In the genomic region with DNA sequence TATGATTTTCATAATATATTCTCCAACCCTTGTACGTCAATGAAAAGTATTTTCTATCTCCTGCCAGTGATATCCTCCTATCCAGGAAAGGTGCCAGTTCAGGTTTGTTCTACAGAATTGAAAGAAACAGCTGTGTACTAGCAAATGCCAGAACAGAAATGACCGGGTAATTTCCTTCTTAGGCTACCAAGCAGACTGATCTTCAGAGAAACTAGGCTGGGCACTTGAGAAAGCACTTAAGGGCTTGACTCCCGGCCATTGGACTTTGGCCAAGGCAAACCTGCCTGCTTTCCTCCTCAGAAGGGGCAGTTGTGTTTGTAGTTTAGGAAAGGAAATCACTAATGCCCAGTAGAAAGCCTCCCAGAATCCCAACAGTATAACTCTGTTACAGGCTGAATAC, we compare ENCODE assay signal across 9 cellular contexts. TPM values are rescaled to one million over a fixed set of nuclear protein-coding genes. Genes with fewer than 3 reads are reported as not detected.
DNase-seq lines count a peak whose midpoint lies in the region; ATAC-seq and TF ChIP-seq lines count a peak whose summit lies in the region.
"Had no signal": no experiment of that assay in that cellular context is flagged by ENCODE, and none has a peak within 500 bp of the region (broad histone marks: within the 10 kb centered on the region; RNA-seq: fewer than 3 reads in every experiment).

No MANE protein-coding gene starts in this region.

- no peak for TF ChIP-seq EP300 in Ishikawa (IDR thresholded peaks at IDR 0.05; ENCODE audit: borderline replicate concordance)

- no peaks in the 10 kb centered on the region for H3K9me3 ChIP-seq in skeletal muscle satellite cell (replicated peaks; ENCODE audit: low read length)

- H3K36me3 ChIP-seq in skeletal muscle satellite cell (ENCODE audit: insufficient read depth, low read length) = no peaks in the 10 kb centered on the region

- peaks cover 40% of the 10 kb centered on the region for H3K4me1 ChIP-seq in skeletal muscle satellite cell (ENCODE audit: control insufficient read depth, insufficient read depth, low read length)

- peak overlapping the region; percentile 61 for H3K9ac ChIP-seq in skeletal muscle satellite cell (ENCODE audit: low read depth, low read length)

- DNase-seq in glomerular visceral epithelial cell (ENCODE audit: extremely low spot score) = peak; percentile 41
- DNase-seq in stimulated activated CD4-positive, alpha-beta T cell treated with anti-CD3 and anti-CD28 coated beads, Interleukin-4, amount 100 ng/mL, for 1 hour = no peak
- DNase-seq: NCI-H1694 treated with DMSO at 0.1 percent for 48 hours had no signal

- TF ChIP-seq RAD21 in Ishikawa (IDR thresholded peaks at IDR 0.05; ENCODE audit: low read depth) = no peak

- ATAC-seq in SK-N-SH treated with all-trans-retinoic acid at 6 μM for 48 hours (peak; percentile 92), GM21528 (IDR thresholded peaks at IDR 0.05; ENCODE audit: low FRiP score, unreplicated experiment) (no peak), HG02798 (IDR thresholded peaks at IDR 0.05; ENCODE audit: poor library complexity, unreplicated experiment) (no peak), GM18861 (IDR thresholded peaks at IDR 0.05; ENCODE audit: unreplicated experiment) (no peak)

- no peaks in the 10 kb centered on the region for H3K27me3 ChIP-seq in skeletal muscle satellite cell (ENCODE audit: control insufficient read depth, insufficient read depth, low read length)

- H3K4me3 ChIP-seq in skeletal muscle satellite cell (ENCODE audit: low read length) = peak overlapping the region; percentile 11

- peak overlapping the region; percentile 77 for H3K4me2 ChIP-seq in skeletal muscle satellite cell (ENCODE audit: low read length)

TF ChIP-seq in Ishikawa, 13 proteins besides CTCF, POLR2A, EP300 and RAD21:
- 0 out of 2 replicates have a peak, but pooled peaks have one; percentile 38 for TF ChIP-seq NFIC (IDR thresholded peaks at IDR 0.05)
- TF ChIP-seq CEBPB (IDR thresholded peaks at IDR 0.05) = no peak

TF ChIP-seq in SK-N-SH treated with all-trans-retinoic acid at 6 μM for 48 hours, 23 proteins besides CTCF, POLR2A, EP300 and RAD21:
- TF ChIP-seq, protein P1, sequence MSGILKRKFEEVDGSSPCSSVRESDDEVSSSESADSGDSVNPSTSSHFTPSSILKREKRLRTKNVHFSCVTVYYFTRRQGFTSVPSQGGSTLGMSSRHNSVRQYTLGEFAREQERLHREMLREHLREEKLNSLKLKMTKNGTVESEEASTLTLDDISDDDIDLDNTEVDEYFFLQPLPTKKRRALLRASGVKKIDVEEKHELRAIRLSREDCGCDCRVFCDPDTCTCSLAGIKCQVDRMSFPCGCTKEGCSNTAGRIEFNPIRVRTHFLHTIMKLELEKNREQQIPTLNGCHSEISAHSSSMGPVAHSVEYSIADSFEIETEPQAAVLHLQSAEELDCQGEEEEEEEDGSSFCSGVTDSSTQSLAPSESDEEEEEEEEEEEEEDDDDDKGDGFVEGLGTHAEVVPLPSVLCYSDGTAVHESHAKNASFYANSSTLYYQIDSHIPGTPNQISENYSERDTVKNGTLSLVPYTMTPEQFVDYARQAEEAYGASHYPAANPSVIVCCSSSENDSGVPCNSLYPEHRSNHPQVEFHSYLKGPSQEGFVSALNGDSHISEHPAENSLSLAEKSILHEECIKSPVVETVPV (CRISPR knock-in tag; IDR thresholded peaks at IDR 0.05) = no peak
- TF ChIP-seq ISL1 (CRISPR knock-in tag; IDR thresholded peaks at IDR 0.05) = peak; percentile 37; the same call in 1 of the 2 replicates

RNA-seq across cellular contexts. Expression of a gene that starts 42.9 kb away (rescaled TPM):
- 170 and 179 TPM in 2 replicates for total RNA-seq in skeletal muscle satellite cell (2012; rRNA removed)
